ENCODE assay signal across 8 cellular contexts in genomic region chr18:80034068-80034851, GRCh38. TPM values are rescaled to one million over a fixed set of nuclear protein-coding genes. Genes with fewer than 3 reads are reported as not detected.
DNase-seq lines count a peak whose midpoint lies in the region; ATAC-seq and TF ChIP-seq lines count a peak whose summit lies in the region.

TSS of gene RBFA (plus strand) at chr18:80034434. CDS start at chr18:80034496, 62 bp downstream.

- peaks cover 4% of the 10 kb centered on the region for H3K36me3 Mint-ChIP-seq in chondrocyte (ENCODE audit: low read depth)

- peak; percentile 94 to 96 for DNase-seq in AML-193 (lab: John Stamatoyannopoulos, UW)
- DNase-seq in NCI-H460 (ENCODE audit: extremely low read depth, low read depth): peak; percentile 95
- peak; percentile 99 for DNase-seq in activated CD4-positive, alpha-beta T cell treated with anti-CD3 and anti-CD28 coated beads for 1 hour
- DNase-seq in chondrocyte (ENCODE audit: low spot score): no peak
- peak; percentile 96 for DNase-seq in kidney glomerular epithelial cell (lab: John Stamatoyannopoulos, UW)
- peak; percentile 99 to 100 for DNase-seq in stimulated activated CD4-positive, alpha-beta T cell treated with anti-CD3 and anti-CD28 coated beads, Interleukin-1b, Interleukin-23, amount 100 ng/mL, for 1 hour (ENCODE audit: low read depth in 2 of 2)

- H3K9me3 Mint-ChIP-seq in chondrocyte (ENCODE audit: low read depth): no peaks in the 10 kb centered on the region

- ATAC-seq in HG03432 (IDR thresholded peaks at IDR 0.05; ENCODE audit: unreplicated experiment): peak; percentile 81

- TF ChIP-seq POLR2A in GM19099 (IDR thresholded peaks at IDR 0.05; ENCODE audit: extremely low read depth, insufficient read length, low read depth): peak; percentile 83

- H3K4me1 Mint-ChIP-seq in chondrocyte (ENCODE audit: low read depth): peaks cover 28% of the 10 kb centered on the region

- peak within 1 kb of the TSS; percentile 97 for H3K4me3 Mint-ChIP-seq in chondrocyte (ENCODE audit: unreplicated experiment)

- peak; percentile 58 for TF ChIP-seq CTCF in chondrocyte (IDR thresholded peaks at IDR 0.05)

- peak within 1 kb of the TSS; percentile 97 for H3K27ac Mint-ChIP-seq in chondrocyte (ENCODE audit: unreplicated experiment)

- no peaks in the 10 kb centered on the region for H3K27me3 Mint-ChIP-seq in chondrocyte (ENCODE audit: low read depth)

RNA-seq across cellular contexts. Expression of gene RBFA, which starts in this region (rescaled TPM):
- total RNA-seq in NCI-H460 (2014; rRNA removed; shearing (Covaris generic)): 29.4 and 32.3 TPM in 2 replicates
- polyA plus RNA-seq in NCI-H460 (2014; cell fraction: nucleus; rRNA removed): 55.2 and 60.1 TPM in 2 replicates
- 25.5 to 26.8 TPM (median 25.9 TPM) in 3 replicates for total RNA-seq in chondrocyte
